ENCODE assay signal across 8 cellular contexts in genomic region chr3:132399054-132399929, GRCh38. TPM values are rescaled to one million over a fixed set of nuclear protein-coding genes. Genes with fewer than 3 reads are reported as not detected.
DNase-seq lines count a peak whose midpoint lies in the region; ATAC-seq and TF ChIP-seq lines count a peak whose summit lies in the region.

No MANE protein-coding gene starts in this region.

- H3K4me1 Mint-ChIP-seq in CD4-positive, CD25-positive, alpha-beta regulatory T cell, result no peaks in the 10 kb centered on the region

- H3K27ac ChIP-seq in CD4-positive, CD25-positive, alpha-beta regulatory T cell (ENCODE audit: insufficient read depth, low read length, poor library complexity, severe bottlenecking), result no peak overlapping the region

- DNase-seq in CD4-positive, CD25-positive, alpha-beta regulatory T cell, result peak in 2 of 3 donors; percentile 16 to 43
- DNase-seq in GM13976 (ENCODE audit: low spot score), result peak; percentile 63
- peak; percentile 53 for DNase-seq in MV-4-11 (lab: John Stamatoyannopoulos, UW)
- peak; percentile 53 for DNase-seq in SW480 (ENCODE audit: low spot score)
- DNase-seq in fibroblast of pulmonary artery (ENCODE audit: low read depth), result peak; percentile 85
- peak; percentile 1 for DNase-seq in occipital lobe (lab: John Stamatoyannopoulos, UW)
- no peak for DNase-seq in activated gamma-delta T cell (lab: John Stamatoyannopoulos, UW)
- DNase-seq in effector CD8-positive, alpha-beta T cell (lab: John Stamatoyannopoulos, UW), result no peak

- ATAC-seq in CD4-positive, CD25-positive, alpha-beta regulatory T cell (ENCODE audit: low read depth in 2 of 2), result no peak

- no peak overlapping the region for H3K4me3 ChIP-seq in CD4-positive, CD25-positive, alpha-beta regulatory T cell (ENCODE audit: low read depth, low read length)
- H3K4me3 ChIP-seq in fibroblast of pulmonary artery (replicated peaks; ENCODE audit: low read depth, low read length), result no peak overlapping the region

- no peaks in the 10 kb centered on the region for H3K4me1 ChIP-seq in CD4-positive, CD25-positive, alpha-beta regulatory T cell (ENCODE audit: control insufficient read depth, insufficient read depth, low read length, poor library complexity, severe bottlenecking)

- peaks cover 10% of the 10 kb centered on the region for H3K27me3 ChIP-seq in CD4-positive, CD25-positive, alpha-beta regulatory T cell (ENCODE audit: control insufficient read depth, insufficient read depth, low read length)

- no peaks in the 10 kb centered on the region for H3K36me3 Mint-ChIP-seq in CD4-positive, CD25-positive, alpha-beta regulatory T cell

- peaks cover 0 to 1% of the 10 kb centered on the region in 2 experiments for H3K9me3 ChIP-seq in CD4-positive, CD25-positive, alpha-beta regulatory T cell (ENCODE audit: control insufficient read depth in 2 of 2, low read length in 2 of 2)

- no peaks in the 10 kb centered on the region for H3K36me3 ChIP-seq in CD4-positive, CD25-positive, alpha-beta regulatory T cell (ENCODE audit: control insufficient read depth, insufficient read depth, low read length)

- TF ChIP-seq CTCF in GM13976 (IDR thresholded peaks at IDR 0.05; ENCODE audit: borderline replicate concordance, control extremely low read depth, extremely low read depth, insufficient read depth, missing control alignments) (peak; percentile 78), fibroblast of pulmonary artery (IDR thresholded peaks at IDR 0.05; ENCODE audit: low read length, missing control alignments) (peak; percentile 94)

- peaks cover 33% of the 10 kb centered on the region for H3K27me3 Mint-ChIP-seq in CD4-positive, CD25-positive, alpha-beta regulatory T cell

- in situ Hi-C loops in GM13976 (cut with MboI; ENCODE audit: low sequenced_read_pairs, unreplicated experiment), result no loop called here

- H3K27ac Mint-ChIP-seq in CD4-positive, CD25-positive, alpha-beta regulatory T cell, result no peak overlapping the region

- H3K4me3 Mint-ChIP-seq in CD4-positive, CD25-positive, alpha-beta regulatory T cell, result no peak overlapping the region

- H3K9me3 Mint-ChIP-seq in CD4-positive, CD25-positive, alpha-beta regulatory T cell, result peaks cover 0 to 5% (median 0%) of the 10 kb centered on the region in 7 donors

RNA-seq across cellular contexts. Expression of gene DNAJC13, which starts 18.0 kb away (rescaled TPM):
- total RNA-seq in CD4-positive, CD25-positive, alpha-beta regulatory T cell, result 29.4 TPM
- polyA plus RNA-seq in CD4-positive, CD25-positive, alpha-beta regulatory T cell, result 10 to 100 TPM in 2 of 4 donors, 1 to 10 TPM in 2; 7.1 to 12.7 (median 9.1) TPM
- total RNA-seq in occipital lobe, result 80.2 TPM

Comparison
In these comparisons a context has a peak if more than half of its experiments do, and no peak if none do; other contexts are left out.
1. DNase-seq: peak in CD4-positive, CD25-positive, alpha-beta regulatory T cell (2 of 3), GM13976 (single experiment), MV-4-11 (single experiment), SW480 (single experiment), fibroblast of pulmonary artery (single experiment) and occipital lobe (single experiment); none in activated gamma-delta T cell (single experiment) and effector CD8-positive, alpha-beta T cell (single experiment).